Comparison of ENCODE assay signal across 1 cellular context in the genomic region with DNA sequence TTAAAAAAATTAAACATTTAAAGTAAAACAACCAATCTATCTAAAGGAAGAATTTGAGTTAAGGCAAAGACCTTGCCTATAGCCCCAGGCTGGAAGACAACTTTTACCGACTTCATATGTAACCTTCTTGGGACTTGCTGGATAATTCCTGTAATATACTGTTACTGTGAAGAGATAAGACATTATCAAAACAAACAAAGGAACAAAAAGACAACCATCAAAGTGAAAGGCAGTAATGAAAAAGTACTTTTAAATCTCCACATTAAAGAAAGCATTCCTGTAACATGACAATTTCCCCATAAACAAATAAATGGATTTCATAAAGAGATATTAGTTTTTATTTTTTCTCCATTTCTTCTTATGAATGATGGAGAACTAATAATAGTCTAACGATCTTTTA.
TF ChIP-seq lines count a peak whose summit lies in the region.

No MANE protein-coding gene starts in this region.

TF ChIP-seq in HEK293, 187 proteins besides CTCF, POLR2A, EP300 and RAD21 (continued from another document and continues in another):
- TF ChIP-seq, protein P1, sequence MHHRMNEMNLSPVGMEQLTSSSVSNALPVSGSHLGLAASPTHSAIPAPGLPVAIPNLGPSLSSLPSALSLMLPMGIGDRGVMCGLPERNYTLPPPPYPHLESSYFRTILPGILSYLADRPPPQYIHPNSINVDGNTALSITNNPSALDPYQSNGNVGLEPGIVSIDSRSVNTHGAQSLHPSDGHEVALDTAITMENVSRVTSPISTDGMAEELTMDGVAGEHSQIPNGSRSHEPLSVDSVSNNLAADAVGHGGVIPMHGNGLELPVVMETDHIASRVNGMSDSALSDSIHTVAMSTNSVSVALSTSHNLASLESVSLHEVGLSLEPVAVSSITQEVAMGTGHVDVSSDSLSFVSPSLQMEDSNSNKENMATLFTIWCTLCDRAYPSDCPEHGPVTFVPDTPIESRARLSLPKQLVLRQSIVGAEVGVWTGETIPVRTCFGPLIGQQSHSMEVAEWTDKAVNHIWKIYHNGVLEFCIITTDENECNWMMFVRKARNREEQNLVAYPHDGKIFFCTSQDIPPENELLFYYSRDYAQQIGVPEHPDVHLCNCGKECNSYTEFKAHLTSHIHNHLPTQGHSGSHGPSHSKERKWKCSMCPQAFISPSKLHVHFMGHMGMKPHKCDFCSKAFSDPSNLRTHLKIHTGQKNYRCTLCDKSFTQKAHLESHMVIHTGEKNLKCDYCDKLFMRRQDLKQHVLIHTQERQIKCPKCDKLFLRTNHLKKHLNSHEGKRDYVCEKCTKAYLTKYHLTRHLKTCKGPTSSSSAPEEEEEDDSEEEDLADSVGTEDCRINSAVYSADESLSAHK (tag by site-specific recombination; IDR thresholded peaks at IDR 0.05), result 0 out of 2 replicates have a peak, but pooled peaks have one; percentile 21
- peak; percentile 76 for TF ChIP-seq ZXDB (tag by site-specific recombination; IDR thresholded peaks at IDR 0.05)
- no peak for TF ChIP-seq ZNF394 (tag by site-specific recombination; IDR thresholded peaks at IDR 0.05; ENCODE audit: borderline replicate concordance)
- TF ChIP-seq OSR2 (tag by site-specific recombination; IDR thresholded peaks at IDR 0.05), result peak; percentile 71; the same call in 1 of the 2 replicates
- 0 out of 2 replicates have a peak, but pooled peaks have one; percentile 22 for TF ChIP-seq ZNF24 (tag by site-specific recombination; IDR thresholded peaks at IDR 0.05)
- TF ChIP-seq ZNF274 (IDR thresholded peaks at IDR 0.05; ENCODE audit: low read length), result no peak
- no peak for TF ChIP-seq ZNF274 (tag by site-specific recombination; IDR thresholded peaks at IDR 0.05; ENCODE audit: borderline replicate concordance)
- TF ChIP-seq ZNF837 (tag by site-specific recombination; IDR thresholded peaks at IDR 0.05), result no peak
- peak; percentile 84 for TF ChIP-seq ZNF843 (tag by site-specific recombination; IDR thresholded peaks at IDR 0.05)
- no peak for TF ChIP-seq ZNF169 (tag by site-specific recombination; IDR thresholded peaks at IDR 0.05)
- no peak for TF ChIP-seq ZNF473 (tag by site-specific recombination; IDR thresholded peaks at IDR 0.05)
- TF ChIP-seq ZNF677 (tag by site-specific recombination; IDR thresholded peaks at IDR 0.05), result no peak
- no peak for TF ChIP-seq ZNF292 (tag by site-specific recombination; IDR thresholded peaks at IDR 0.05; ENCODE audit: borderline replicate concordance, low read depth)
- no peak for TF ChIP-seq ZNF202 (tag by site-specific recombination; IDR thresholded peaks at IDR 0.05; ENCODE audit: borderline replicate concordance)
- no peak for TF ChIP-seq ZNF629 (tag by site-specific recombination; IDR thresholded peaks at IDR 0.05)
- no peak for TF ChIP-seq ZNF548 (tag by site-specific recombination; IDR thresholded peaks at IDR 0.05)
- TF ChIP-seq ZNF19 (tag by site-specific recombination; IDR thresholded peaks at IDR 0.05; ENCODE audit: low read depth), result no peak
- no peak for TF ChIP-seq ZNF529 (tag by site-specific recombination; IDR thresholded peaks at IDR 0.05; ENCODE audit: insufficient replicate concordance)
- no peak for TF ChIP-seq ZNF16 (tag by site-specific recombination; IDR thresholded peaks at IDR 0.05; ENCODE audit: low read depth)
- TF ChIP-seq, protein P2, sequence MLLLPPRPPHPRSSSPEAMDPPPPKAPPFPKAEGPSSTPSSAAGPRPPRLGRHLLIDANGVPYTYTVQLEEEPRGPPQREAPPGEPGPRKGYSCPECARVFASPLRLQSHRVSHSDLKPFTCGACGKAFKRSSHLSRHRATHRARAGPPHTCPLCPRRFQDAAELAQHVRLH (tag by site-specific recombination; IDR thresholded peaks at IDR 0.05), result no peak
- TF ChIP-seq ZNF266 (tag by site-specific recombination; IDR thresholded peaks at IDR 0.05; ENCODE audit: low read depth), result no peak
- TF ChIP-seq ZFP3 (tag by site-specific recombination; IDR thresholded peaks at IDR 0.05; ENCODE audit: low read depth), result no peak
- no peak for TF ChIP-seq ZNF571 (tag by site-specific recombination; IDR thresholded peaks at IDR 0.05)
- TF ChIP-seq ZNF391 (tag by site-specific recombination; IDR thresholded peaks at IDR 0.05; ENCODE audit: borderline replicate concordance, low read depth), result no peak
- TF ChIP-seq SP7 (tag by site-specific recombination; IDR thresholded peaks at IDR 0.05), result peak; percentile 36; the same call in 1 of the 2 replicates
- no peak for TF ChIP-seq SCRT1 (tag by site-specific recombination; IDR thresholded peaks at IDR 0.05; ENCODE audit: borderline replicate concordance)
- TF ChIP-seq, protein P3, sequence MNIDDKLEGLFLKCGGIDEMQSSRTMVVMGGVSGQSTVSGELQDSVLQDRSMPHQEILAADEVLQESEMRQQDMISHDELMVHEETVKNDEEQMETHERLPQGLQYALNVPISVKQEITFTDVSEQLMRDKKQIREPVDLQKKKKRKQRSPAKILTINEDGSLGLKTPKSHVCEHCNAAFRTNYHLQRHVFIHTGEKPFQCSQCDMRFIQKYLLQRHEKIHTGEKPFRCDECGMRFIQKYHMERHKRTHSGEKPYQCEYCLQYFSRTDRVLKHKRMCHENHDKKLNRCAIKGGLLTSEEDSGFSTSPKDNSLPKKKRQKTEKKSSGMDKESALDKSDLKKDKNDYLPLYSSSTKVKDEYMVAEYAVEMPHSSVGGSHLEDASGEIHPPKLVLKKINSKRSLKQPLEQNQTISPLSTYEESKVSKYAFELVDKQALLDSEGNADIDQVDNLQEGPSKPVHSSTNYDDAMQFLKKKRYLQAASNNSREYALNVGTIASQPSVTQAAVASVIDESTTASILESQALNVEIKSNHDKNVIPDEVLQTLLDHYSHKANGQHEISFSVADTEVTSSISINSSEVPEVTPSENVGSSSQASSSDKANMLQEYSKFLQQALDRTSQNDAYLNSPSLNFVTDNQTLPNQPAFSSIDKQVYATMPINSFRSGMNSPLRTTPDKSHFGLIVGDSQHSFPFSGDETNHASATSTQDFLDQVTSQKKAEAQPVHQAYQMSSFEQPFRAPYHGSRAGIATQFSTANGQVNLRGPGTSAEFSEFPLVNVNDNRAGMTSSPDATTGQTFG (tag by site-specific recombination; IDR thresholded peaks at IDR 0.05; ENCODE audit: borderline replicate concordance), result no peak
- TF ChIP-seq, protein P4, sequence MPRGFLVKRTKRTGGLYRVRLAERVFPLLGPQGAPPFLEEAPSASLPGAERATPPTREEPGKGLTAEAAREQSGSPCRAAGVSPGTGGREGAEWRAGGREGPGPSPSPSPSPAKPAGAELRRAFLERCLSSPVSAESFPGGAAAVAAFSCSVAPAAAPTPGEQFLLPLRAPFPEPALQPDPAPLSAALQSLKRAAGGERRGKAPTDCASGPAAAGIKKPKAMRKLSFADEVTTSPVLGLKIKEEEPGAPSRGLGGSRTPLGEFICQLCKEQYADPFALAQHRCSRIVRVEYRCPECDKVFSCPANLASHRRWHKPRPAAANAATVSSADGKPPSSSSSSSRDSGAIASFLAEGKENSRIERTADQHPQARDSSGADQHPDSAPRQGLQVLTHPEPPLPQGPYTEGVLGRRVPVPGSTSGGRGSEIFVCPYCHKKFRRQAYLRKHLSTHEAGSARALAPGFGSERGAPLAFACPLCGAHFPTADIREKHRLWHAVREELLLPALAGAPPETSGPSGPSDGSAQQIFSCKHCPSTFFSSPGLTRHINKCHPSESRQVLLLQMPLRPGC (tag by site-specific recombination; IDR thresholded peaks at IDR 0.05), result peak; percentile 29; the same call in 1 of the 2 replicates
- TF ChIP-seq, protein P5, sequence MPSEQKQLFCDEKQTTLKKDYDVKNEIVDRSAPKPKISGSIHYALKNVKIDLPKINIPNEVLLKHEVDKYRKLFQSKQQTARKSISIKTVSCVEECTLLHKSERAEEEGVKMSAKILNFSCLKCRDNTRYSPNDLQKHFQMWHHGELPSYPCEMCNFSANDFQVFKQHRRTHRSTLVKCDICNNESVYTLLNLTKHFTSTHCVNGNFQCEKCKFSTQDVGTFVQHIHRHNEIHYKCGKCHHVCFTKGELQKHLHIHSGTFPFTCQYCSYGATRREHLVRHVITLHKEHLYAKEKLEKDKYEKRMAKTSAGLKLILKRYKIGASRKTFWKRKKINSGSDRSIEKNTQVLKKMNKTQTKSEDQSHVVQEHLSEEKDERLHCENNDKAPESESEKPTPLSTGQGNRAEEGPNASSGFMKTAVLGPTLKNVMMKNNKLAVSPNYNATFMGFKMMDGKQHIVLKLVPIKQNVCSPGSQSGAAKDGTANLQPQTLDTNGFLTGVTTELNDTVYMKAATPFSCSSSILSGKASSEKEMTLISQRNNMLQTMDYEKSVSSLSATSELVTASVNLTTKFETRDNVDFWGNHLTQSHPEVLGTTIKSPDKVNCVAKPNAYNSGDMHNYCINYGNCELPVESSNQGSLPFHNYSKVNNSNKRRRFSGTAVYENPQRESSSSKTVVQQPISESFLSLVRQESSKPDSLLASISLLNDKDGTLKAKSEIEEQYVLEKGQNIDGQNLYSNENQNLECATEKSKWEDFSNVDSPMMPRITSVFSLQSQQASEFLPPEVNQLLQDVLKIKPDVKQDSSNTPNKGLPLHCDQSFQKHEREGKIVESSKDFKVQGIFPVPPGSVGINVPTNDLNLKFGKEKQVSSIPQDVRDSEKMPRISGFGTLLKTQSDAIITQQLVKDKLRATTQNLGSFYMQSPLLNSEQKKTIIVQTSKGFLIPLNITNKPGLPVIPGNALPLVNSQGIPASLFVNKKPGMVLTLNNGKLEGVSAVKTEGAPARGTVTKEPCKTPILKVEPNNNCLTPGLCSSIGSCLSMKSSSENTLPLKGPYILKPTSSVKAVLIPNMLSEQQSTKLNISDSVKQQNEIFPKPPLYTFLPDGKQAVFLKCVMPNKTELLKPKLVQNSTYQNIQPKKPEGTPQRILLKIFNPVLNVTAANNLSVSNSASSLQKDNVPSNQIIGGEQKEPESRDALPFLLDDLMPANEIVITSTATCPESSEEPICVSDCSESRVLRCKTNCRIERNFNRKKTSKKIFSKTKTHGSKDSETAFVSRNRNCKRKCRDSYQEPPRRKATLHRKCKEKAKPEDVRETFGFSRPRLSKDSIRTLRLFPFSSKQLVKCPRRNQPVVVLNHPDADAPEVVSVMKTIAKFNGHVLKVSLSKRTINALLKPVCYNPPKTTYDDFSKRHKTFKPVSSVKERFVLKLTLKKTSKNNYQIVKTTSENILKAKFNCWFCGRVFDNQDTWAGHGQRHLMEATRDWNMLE (tag by site-specific recombination; conservative IDR thresholded peaks at IDR 0.05; ENCODE audit: low read depth), result no peak
- TF ChIP-seq ZFHX2 (tag by site-specific recombination; conservative IDR thresholded peaks at IDR 0.05), result no peak
- TF ChIP-seq ZNF621 (tag by site-specific recombination; IDR thresholded peaks at IDR 0.05), result no peak
- no peak for TF ChIP-seq ZNF157 (tag by site-specific recombination; IDR thresholded peaks at IDR 0.05)
- no peak for TF ChIP-seq ZBTB17 (tag by site-specific recombination; IDR thresholded peaks at IDR 0.05)
- peak; percentile 96 for TF ChIP-seq TCF7L2 (IDR thresholded peaks at IDR 0.05; ENCODE audit: borderline replicate concordance, low read depth, low read length)
- peak; percentile 66 for TF ChIP-seq IKZF3 (tag by site-specific recombination; IDR thresholded peaks at IDR 0.05)
- TF ChIP-seq PRDM1 (tag by site-specific recombination; IDR thresholded peaks at IDR 0.05), result peak; percentile 63
- TF ChIP-seq ZNF596 (tag by site-specific recombination; IDR thresholded peaks at IDR 0.05), result no peak
- TF ChIP-seq ZNF555 (tag by site-specific recombination; conservative IDR thresholded peaks at IDR 0.05), result no peak
- TF ChIP-seq ZBTB7A (tag by site-specific recombination; IDR thresholded peaks at IDR 0.05; ENCODE audit: low read depth), result no peak
- no peak for TF ChIP-seq ZNF654 (tag by site-specific recombination; IDR thresholded peaks at IDR 0.05; ENCODE audit: low read depth)
- TF ChIP-seq, protein P6, sequence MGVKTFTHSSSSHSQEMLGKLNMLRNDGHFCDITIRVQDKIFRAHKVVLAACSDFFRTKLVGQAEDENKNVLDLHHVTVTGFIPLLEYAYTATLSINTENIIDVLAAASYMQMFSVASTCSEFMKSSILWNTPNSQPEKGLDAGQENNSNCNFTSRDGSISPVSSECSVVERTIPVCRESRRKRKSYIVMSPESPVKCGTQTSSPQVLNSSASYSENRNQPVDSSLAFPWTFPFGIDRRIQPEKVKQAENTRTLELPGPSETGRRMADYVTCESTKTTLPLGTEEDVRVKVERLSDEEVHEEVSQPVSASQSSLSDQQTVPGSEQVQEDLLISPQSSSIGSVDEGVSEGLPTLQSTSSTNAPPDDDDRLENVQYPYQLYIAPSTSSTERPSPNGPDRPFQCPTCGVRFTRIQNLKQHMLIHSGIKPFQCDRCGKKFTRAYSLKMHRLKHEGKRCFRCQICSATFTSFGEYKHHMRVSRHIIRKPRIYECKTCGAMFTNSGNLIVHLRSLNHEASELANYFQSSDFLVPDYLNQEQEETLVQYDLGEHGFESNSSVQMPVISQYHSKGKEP (tag by site-specific recombination; IDR thresholded peaks at IDR 0.05), result no peak
- TF ChIP-seq, protein P7, sequence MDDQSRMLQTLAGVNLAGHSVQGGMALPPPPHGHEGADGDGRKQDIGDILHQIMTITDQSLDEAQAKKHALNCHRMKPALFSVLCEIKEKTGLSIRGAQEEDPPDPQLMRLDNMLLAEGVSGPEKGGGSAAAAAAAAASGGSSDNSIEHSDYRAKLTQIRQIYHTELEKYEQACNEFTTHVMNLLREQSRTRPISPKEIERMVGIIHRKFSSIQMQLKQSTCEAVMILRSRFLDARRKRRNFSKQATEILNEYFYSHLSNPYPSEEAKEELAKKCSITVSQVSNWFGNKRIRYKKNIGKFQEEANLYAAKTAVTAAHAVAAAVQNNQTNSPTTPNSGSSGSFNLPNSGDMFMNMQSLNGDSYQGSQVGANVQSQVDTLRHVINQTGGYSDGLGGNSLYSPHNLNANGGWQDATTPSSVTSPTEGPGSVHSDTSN (CRISPR knock-in tag; IDR thresholded peaks at IDR 0.05), result no peak
- no peak for TF ChIP-seq ZNF791 (tag by site-specific recombination; IDR thresholded peaks at IDR 0.05)
- no peak for TF ChIP-seq OVOL3 (tag by site-specific recombination; IDR thresholded peaks at IDR 0.05)
- TF ChIP-seq, protein P8, sequence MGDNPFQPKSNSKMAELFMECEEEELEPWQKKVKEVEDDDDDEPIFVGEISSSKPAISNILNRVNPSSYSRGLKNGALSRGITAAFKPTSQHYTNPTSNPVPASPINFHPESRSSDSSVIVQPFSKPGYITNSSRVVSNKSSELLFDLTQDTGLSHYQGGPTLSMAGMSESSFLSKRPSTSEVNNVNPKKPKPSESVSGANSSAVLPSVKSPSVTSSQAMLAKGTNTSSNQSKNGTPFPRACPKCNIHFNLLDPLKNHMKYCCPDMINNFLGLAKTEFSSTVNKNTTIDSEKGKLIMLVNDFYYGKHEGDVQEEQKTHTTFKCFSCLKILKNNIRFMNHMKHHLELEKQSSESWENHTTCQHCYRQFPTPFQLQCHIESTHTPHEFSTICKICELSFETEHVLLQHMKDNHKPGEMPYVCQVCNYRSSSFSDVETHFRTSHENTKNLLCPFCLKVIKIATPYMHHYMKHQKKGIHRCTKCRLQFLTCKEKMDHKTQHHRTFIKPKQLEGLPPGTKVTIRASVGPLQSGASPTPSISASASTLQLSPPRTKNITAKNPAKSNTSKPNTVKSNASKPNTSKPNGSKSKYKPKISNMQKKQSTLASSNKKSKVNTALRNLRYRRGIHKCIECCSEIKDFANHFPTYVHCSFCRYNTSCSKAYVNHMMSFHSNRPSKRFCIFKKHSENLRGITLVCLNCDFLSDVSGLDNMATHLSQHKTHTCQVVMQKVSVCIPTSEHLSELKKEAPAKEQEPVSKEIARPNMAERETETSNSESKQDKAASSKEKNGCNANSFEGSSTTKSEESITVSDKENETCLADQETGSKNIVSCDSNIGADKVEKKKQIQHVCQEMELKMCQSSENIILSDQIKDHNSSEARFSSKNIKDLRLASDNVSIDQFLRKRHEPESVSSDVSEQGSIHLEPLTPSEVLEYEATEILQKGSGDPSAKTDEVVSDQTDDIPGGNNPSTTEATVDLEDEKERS (tag by site-specific recombination; IDR thresholded peaks at IDR 0.05), result no peak
- TF ChIP-seq BCL11A (tag by site-specific recombination; IDR thresholded peaks at IDR 0.05; ENCODE audit: low read depth), result no peak
- TF ChIP-seq ZNF426 (tag by site-specific recombination; IDR thresholded peaks at IDR 0.05), result no peak
- no peak for TF ChIP-seq ZNF585B (tag by site-specific recombination; IDR thresholded peaks at IDR 0.05)
